ENCODE assay signal across 18 cellular contexts in the genomic region with DNA sequence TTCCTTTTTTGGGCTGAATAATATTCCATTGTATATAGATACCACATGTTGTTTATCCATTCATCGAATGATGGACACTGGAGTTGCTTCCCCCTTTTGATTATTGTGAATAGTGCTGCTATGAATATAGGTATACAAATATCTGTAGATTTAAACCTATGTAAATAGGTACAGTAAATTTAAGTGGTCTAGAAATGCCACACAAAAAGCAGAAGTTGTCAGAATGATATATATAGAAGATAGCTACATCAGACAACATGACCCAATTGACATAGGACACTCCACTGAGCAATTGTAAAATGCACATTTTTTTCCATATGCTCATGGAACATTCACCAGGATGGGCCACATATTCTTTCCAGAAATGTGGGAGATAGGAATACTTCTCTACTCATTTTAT.
"Had no signal": no experiment of that assay in that cellular context is flagged by ENCODE, and none has a peak within 500 bp of the region (broad histone marks: within the 10 kb centered on the region; RNA-seq: fewer than 3 reads in every experiment).

No MANE protein-coding gene starts in this region.

- ATAC-seq: activated T-cell treated with anti-CD3 and anti-CD28 coated beads, Interleukin-2, amount 50 U/mL, for 72 hours; left cardiac atrium; right lobe of liver; stimulated activated naive CD8-positive, alpha-beta T cell treated with anti-CD3 and anti-CD28 coated beads, Interleukin-15, Interleukin-2, amounts not matched to agents 100 U/mL and 50 U/mL, for 24 hours had no signal

- DNase-seq: activated CD4-positive, alpha-beta T cell treated with anti-CD3 and anti-CD28 coated beads for 4 hours; activated CD4-positive, alpha-beta T cell treated with anti-CD3 and anti-CD28 coated beads, Interleukin-2, amount 50 U/mL, for 4 hours; activated naive CD4-positive, alpha-beta T cell treated with Interleukin-2 at 50 U/mL for 16 hours; activated T-cell treated with anti-CD3 and anti-CD28 coated beads for 4 hours; activated T-cell treated with anti-CD3 and anti-CD28 coated beads, Interleukin-2, amount 50 U/mL, for 72 hours; anterior cingulate cortex; dermis blood vessel endothelial cell; effector CD4-positive, alpha-beta T cell; esophagus squamous epithelium; glutamatergic neuron; left cardiac atrium; mammary epithelial cell; posterior cingulate gyrus; right lobe of liver; stimulated activated CD4-positive, alpha-beta T cell treated with anti-CD3 and anti-CD28 coated beads, Interleukin-2, amount 100 ng/mL, for 48 hours; stimulated activated naive CD8-positive, alpha-beta T cell treated with anti-CD3 and anti-CD28 coated beads, Interleukin-15, Interleukin-2, amounts not matched to agents 100 U/mL and 50 U/mL, for 24 hours; testis; transverse colon had no signal
